8 cellular contexts compared by ENCODE assay signal in genomic region chr10:103855852-103856496, GRCh38. TPM values are rescaled to one million over a fixed set of nuclear protein-coding genes. Genes with fewer than 3 reads are reported as not detected.
DNase-seq lines count a peak whose midpoint lies in the region; ATAC-seq and TF ChIP-seq lines count a peak whose summit lies in the region.

No MANE protein-coding gene starts in this region.

- no peaks in the 10 kb centered on the region for H3K79me2 ChIP-seq in Karpas-422 (ENCODE audit: low read length)

- H3K4me2 ChIP-seq in Karpas-422 (ENCODE audit: low read depth, low read length, poor library complexity, severe bottlenecking): no peak overlapping the region

- H3K27me3 ChIP-seq in heart right ventricle: peaks cover 0 to 24% (median 0%) of the 10 kb centered on the region in 7 donors
- H3K27me3 ChIP-seq in effector memory CD4-positive, alpha-beta T cell (replicated peaks; ENCODE audit: control insufficient read depth, insufficient read depth, low read length, poor library complexity, severe bottlenecking): peaks cover 5% of the 10 kb centered on the region
- no peaks in the 10 kb centered on the region for H3K27me3 ChIP-seq in vagina
- no peaks in the 10 kb centered on the region for H3K27me3 ChIP-seq in Karpas-422 (ENCODE audit: low read length)

- WGBS in heart right ventricle, 2 donors: 15 to 20% methylated on average over 22 to 31 of the region's 31 CpGs

- H3K4me3 ChIP-seq in heart right ventricle (peak overlapping the region; percentile 55 to 94 (median 82)), vagina (peak overlapping the region; percentile 63 to 84), Karpas-422 (ENCODE audit: low read length) (no peak overlapping the region)
- peak overlapping the region; percentile 44 for H3K4me3 ChIP-seq in effector memory CD4-positive, alpha-beta T cell (ENCODE audit: insufficient read depth, low read depth, low read length, poor library complexity, severe bottlenecking)

- H3K9me2 ChIP-seq in Karpas-422 (replicated peaks; ENCODE audit: insufficient read depth, low read length): no peaks in the 10 kb centered on the region

- no peaks in the 10 kb centered on the region for H4K20me1 ChIP-seq in Karpas-422 (ENCODE audit: insufficient read depth, low read depth, low read length)

- no peak for TF ChIP-seq CTCF in heart right ventricle (IDR thresholded peaks at IDR 0.05)
- no peak for TF ChIP-seq CTCF in vagina (IDR thresholded peaks at IDR 0.05)

- H3K4me1 Mint-ChIP-seq in naive B cell: peaks cover 9 to 20% (median 10%) of the 10 kb centered on the region in 3 donors

- H3K27ac Mint-ChIP-seq in naive B cell: no peak overlapping the region

- H3K9me3 ChIP-seq in heart right ventricle: no peaks in the 10 kb centered on the region
- no peaks in the 10 kb centered on the region for H3K9me3 ChIP-seq in effector memory CD4-positive, alpha-beta T cell (ENCODE audit: control insufficient read depth, low read length)
- no peaks in the 10 kb centered on the region for H3K9me3 ChIP-seq in vagina
- H3K9me3 ChIP-seq in Karpas-422 (ENCODE audit: low read length): no peaks in the 10 kb centered on the region

- no peak overlapping the region for H2AFZ ChIP-seq in Karpas-422 (ENCODE audit: low read length)

- H3K9me3 Mint-ChIP-seq in naive B cell: no peaks in the 10 kb centered on the region

- ATAC-seq in heart right ventricle: no peak
- ATAC-seq in left ventricle myocardium superior: no peak
- no peak for ATAC-seq in naive B cell (ENCODE audit: low read depth in 2 of 2)

- H3K9ac ChIP-seq in Karpas-422 (ENCODE audit: low read length): no peak overlapping the region

- H3K27ac ChIP-seq in heart right ventricle (peak overlapping the region in 9 of 10 donors; percentile 39 to 91 (median 86)), vagina (peak overlapping the region; percentile 84), Karpas-422 (ENCODE audit: low read length) (no peak overlapping the region)
- no peak overlapping the region for H3K27ac ChIP-seq in effector memory CD4-positive, alpha-beta T cell (ENCODE audit: insufficient read depth, low read length, poor library complexity, severe bottlenecking)

- DNase-seq in heart right ventricle: no peak
- DNase-seq in left ventricle myocardium superior: no peak
- no peak for DNase-seq in effector memory CD4-positive, alpha-beta T cell
- DNase-seq in naive B cell: no peak
- DNase-seq in vagina (ENCODE audit: extremely low spot score in 2 of 2): no peak
- no peak for DNase-seq in Karpas-422
- DNase-seq in NCI-H2171 (lab: John Stamatoyannopoulos, UW): no peak
- no peak for DNase-seq in activated CD4-positive, alpha-beta T cell treated with anti-CD3 and anti-CD28 coated beads, Interleukin-2, amount 50 U/mL, for 48 hours

- H3K4me3 Mint-ChIP-seq in naive B cell: peak overlapping the region; percentile 4 to 84 (median 76)

- no peaks in the 10 kb centered on the region for H3K36me3 Mint-ChIP-seq in naive B cell

- intact Hi-C loops in heart right ventricle (cut with DNase I): loop anchor here in 6 of 10 donors (5.0 to 10.0 kb wide), 5 partner anchors 81 to 261 kb away; no protein-coding TSS in a partner anchor
- intact Hi-C loops in left ventricle myocardium superior (cut with micrococcal nuclease): no loop called here
- intact Hi-C loops in vagina (cut with DNase I): loop anchor here (5.0 kb wide), 2 partner anchors 144 to 254 kb away; no protein-coding TSS in a partner anchor

- H3K36me3 ChIP-seq in heart right ventricle (no peaks in the 10 kb centered on the region), vagina (no peaks in the 10 kb centered on the region), Karpas-422 (ENCODE audit: insufficient read depth, low read length) (no peaks in the 10 kb centered on the region)
- no peaks in the 10 kb centered on the region for H3K36me3 ChIP-seq in effector memory CD4-positive, alpha-beta T cell (ENCODE audit: control insufficient read depth, insufficient read depth, low read length)

- peaks cover 18 to 63% (median 46%) of the 10 kb centered on the region in 9 donors for H3K4me1 ChIP-seq in heart right ventricle
- H3K4me1 ChIP-seq in effector memory CD4-positive, alpha-beta T cell (ENCODE audit: control insufficient read depth, insufficient read depth, low read length, poor library complexity, severe bottlenecking): peaks cover 16% of the 10 kb centered on the region
- H3K4me1 ChIP-seq in vagina: peaks cover 49% of the 10 kb centered on the region
- no peaks in the 10 kb centered on the region for H3K4me1 ChIP-seq in Karpas-422 (ENCODE audit: low read length)

- H3K27me3 Mint-ChIP-seq in naive B cell: peaks cover 31 to 47% (median 43%) of the 10 kb centered on the region in 3 donors

- TF ChIP-seq POLR2A in vagina (IDR thresholded peaks at IDR 0.05): no peak

RNA-seq across cellular contexts. Expression of gene SH3PXD2A, which starts 0.6 kb away (rescaled TPM):
- 10 to 100 TPM; 30.6 to 44.9 (median 36.0) TPM for total RNA-seq in heart right ventricle
- 10 to 100 TPM in 1 of 2 donors, 1 to 10 TPM in 1; 6.9 to 14.2 TPM for polyA plus RNA-seq in heart right ventricle
- total RNA-seq in left ventricle myocardium superior: 28.6 TPM
- polyA plus RNA-seq in naive B cell (ENCODE audit: low read depth in 6 of 6): 1 to 10 TPM in 1 of 6 donors, under 1 TPM in 4, not detected in 1; 0.47 to 1.4 (median 0.72) TPM
- 56.2 TPM for total RNA-seq in vagina
- 0.07 and 0.22 TPM in 2 replicates for total RNA-seq in Karpas-422 (2014; rRNA removed; shearing (Covaris generic); ENCODE audit: low replicate concordance)

Comparison
In these comparisons a context has a peak if more than half of its experiments do, and no peak if none do; other contexts are left out.
1. H3K27ac ChIP-seq: peak in heart right ventricle (9 of 10) and vagina (single experiment); none in effector memory CD4-positive, alpha-beta T cell (single experiment) and Karpas-422 (single experiment).
2. RNA of gene SH3PXD2A, which starts 0.6 kb away (total RNA-seq): 56.2 TPM in vagina (single experiment), 30.6 to 44.9 TPM in heart right ventricle and 28.6 TPM in left ventricle myocardium superior (single experiment); 0.07 to 0.22 TPM in Karpas-422; every median in the first group is over 10 times any median in the second.